Comparison of ENCODE assay signal across 1 cellular context in genomic region chr3:32002536-32003368, GRCh38.
TF ChIP-seq lines count a peak whose summit lies in the region.

No MANE protein-coding gene starts in this region.

TF ChIP-seq in IMR-90, 13 proteins besides CTCF, POLR2A, EP300 and RAD21:
- TF ChIP-seq CEBPB (IDR thresholded peaks at IDR 0.05; ENCODE audit: low read depth, low read length): no peak
- no peak for TF ChIP-seq FOS (IDR thresholded peaks at IDR 0.05; ENCODE audit: low read depth, low read length)
- TF ChIP-seq USF2 (IDR thresholded peaks at IDR 0.05; ENCODE audit: low read depth, low read length): no peak
- TF ChIP-seq MAZ (IDR thresholded peaks at IDR 0.05; ENCODE audit: borderline replicate concordance, low read depth, low read length): no peak
- no peak for TF ChIP-seq CHD1 (IDR thresholded peaks at IDR 0.05; ENCODE audit: low read depth, low read length)
- no peak for TF ChIP-seq SMC3 (IDR thresholded peaks at IDR 0.05; ENCODE audit: low read depth, low read length)
- no peak for TF ChIP-seq MXI1 (IDR thresholded peaks at IDR 0.05; ENCODE audit: borderline replicate concordance, low read depth, low read length)
- TF ChIP-seq NFE2L2 (IDR thresholded peaks at IDR 0.05; ENCODE audit: low read depth, low read length): no peak
- TF ChIP-seq ELK1 (IDR thresholded peaks at IDR 0.05; ENCODE audit: borderline replicate concordance, low read depth, low read length): no peak
- no peak for TF ChIP-seq BHLHE40 (IDR thresholded peaks at IDR 0.05; ENCODE audit: low read depth, low read length)
- no peak for TF ChIP-seq MAFK (IDR thresholded peaks at IDR 0.05; ENCODE audit: low read depth, low read length)
- no peak for TF ChIP-seq RFX5 (IDR thresholded peaks at IDR 0.05; ENCODE audit: low read depth, low read length)
- TF ChIP-seq RCOR1 (IDR thresholded peaks at IDR 0.05; ENCODE audit: insufficient replicate concordance, low read length): no peak
